18 cellular contexts compared by ENCODE assay signal in genomic region chr6:36491378-36491965, GRCh38. TPM values are rescaled to one million over a fixed set of nuclear protein-coding genes. Genes with fewer than 3 reads are reported as not detected.
DNase-seq lines count a peak whose midpoint lies in the region; ATAC-seq and TF ChIP-seq lines count a peak whose summit lies in the region.
"Had no signal": no experiment of that assay in that cellular context is flagged by ENCODE, and none has a peak within 500 bp of the region (broad histone marks: within the 10 kb centered on the region; RNA-seq: fewer than 3 reads in every experiment).

No MANE protein-coding gene starts in this region.

- ATAC-seq in natural killer cell (no peak), HG02642 (IDR thresholded peaks at IDR 0.05; ENCODE audit: poor library complexity, unreplicated experiment) (no peak)
- ATAC-seq in natural killer cell treated with Interleukin-12 subunit alpha and Interleukin-12 subunit beta and Interleukin-15 and Interleukin-18, amount 100 ng/mL, for 72 hours = no peak
- no peak for ATAC-seq in activated CD8-positive, alpha-beta T cell treated with anti-CD3 and anti-CD28 coated beads, Interleukin-2, amount 10 ng/mL, durations not matched to agents 7 days and 5 days
- ATAC-seq: foreskin keratinocyte had no signal

- no peaks in the 10 kb centered on the region for H3K9me3 Mint-ChIP-seq in natural killer cell
- H3K9me3 Mint-ChIP-seq in natural killer cell treated with Interleukin-12 subunit alpha and Interleukin-12 subunit beta and Interleukin-15 and Interleukin-18, amount 100 ng/mL, for 72 hours = no peaks in the 10 kb centered on the region
- H3K9me3 Mint-ChIP-seq in activated CD8-positive, alpha-beta T cell treated with anti-CD3 and anti-CD28 coated beads, Interleukin-2, amount 10 ng/mL, durations not matched to agents 7 days and 5 days (ENCODE audit: insufficient read depth) = no peaks in the 10 kb centered on the region

- peak overlapping the region; percentile 70 to 76 for H3K27ac Mint-ChIP-seq in natural killer cell
- H3K27ac Mint-ChIP-seq in natural killer cell treated with Interleukin-12 subunit alpha and Interleukin-12 subunit beta and Interleukin-15 and Interleukin-18, amount 100 ng/mL, for 72 hours = no peak overlapping the region
- peak overlapping the region; percentile 39 for H3K27ac Mint-ChIP-seq in activated CD8-positive, alpha-beta T cell treated with anti-CD3 and anti-CD28 coated beads, Interleukin-2, amount 10 ng/mL, durations not matched to agents 7 days and 5 days
- H3K27ac Mint-ChIP-seq: progenitor cell of endocrine pancreas had no signal

- H3K4me1 Mint-ChIP-seq in natural killer cell = peaks cover 13 to 34% of the 10 kb centered on the region in 2 donors
- peaks cover 12 to 14% of the 10 kb centered on the region in 2 donors for H3K4me1 Mint-ChIP-seq in natural killer cell treated with Interleukin-12 subunit alpha and Interleukin-12 subunit beta and Interleukin-15 and Interleukin-18, amount 100 ng/mL, for 72 hours (ENCODE audit: low read depth in 2 of 2)
- peaks cover 4% of the 10 kb centered on the region for H3K4me1 Mint-ChIP-seq in activated CD8-positive, alpha-beta T cell treated with anti-CD3 and anti-CD28 coated beads, Interleukin-2, amount 10 ng/mL, durations not matched to agents 7 days and 5 days (ENCODE audit: low read depth)

- H3K4me3 Mint-ChIP-seq in natural killer cell = no peak overlapping the region
- no peak overlapping the region for H3K4me3 Mint-ChIP-seq in natural killer cell treated with Interleukin-12 subunit alpha and Interleukin-12 subunit beta and Interleukin-15 and Interleukin-18, amount 100 ng/mL, for 72 hours
- H3K4me3 Mint-ChIP-seq in activated CD8-positive, alpha-beta T cell treated with anti-CD3 and anti-CD28 coated beads, Interleukin-2, amount 10 ng/mL, durations not matched to agents 7 days and 5 days = no peak overlapping the region

- peaks cover 27% of the 10 kb centered on the region for H3K36me3 Mint-ChIP-seq in natural killer cell
- peaks cover 17% of the 10 kb centered on the region for H3K36me3 Mint-ChIP-seq in natural killer cell treated with Interleukin-12 subunit alpha and Interleukin-12 subunit beta and Interleukin-15 and Interleukin-18, amount 100 ng/mL, for 72 hours
- H3K36me3 Mint-ChIP-seq in activated CD8-positive, alpha-beta T cell treated with anti-CD3 and anti-CD28 coated beads, Interleukin-2, amount 10 ng/mL, durations not matched to agents 7 days and 5 days (ENCODE audit: low read depth) = peaks cover 80% of the 10 kb centered on the region

- POLR2A ChIA-PET in activated CD8-positive, alpha-beta T cell treated with anti-CD3 and anti-CD28 coated beads, Interleukin-2, amount 10 ng/mL, durations not matched to agents 7 days and 5 days (lab: Charles Lee) = interaction anchor here (0.5 kb wide), 1 partner anchor 210 kb away, joined by 3 read pairs; no protein-coding TSS in a partner anchor

- intact Hi-C loops in natural killer cell (cut with micrococcal nuclease) = no loop called here

- DNase-seq in natural killer cell (no peak), iPS DF 19.7 (ENCODE audit: low read depth, low spot score) (peak; percentile 12), SKM-1 treated with dmso at 0.1 percent for 144 hours (lab: John Stamatoyannopoulos, UW; ENCODE audit: unreplicated experiment) (no peak), cerebellar cortex (ENCODE audit: low spot score) (no peak), DMS79 treated with DMSO at 0.1 percent for 48 hours (lab: John Stamatoyannopoulos, UW) (no peak)
- DNase-seq in natural killer cell treated with Interleukin-12 subunit alpha and Interleukin-12 subunit beta and Interleukin-15 and Interleukin-18, amount 100 ng/mL, for 72 hours (ENCODE audit: low spot score) = no peak
- no peak for DNase-seq in activated CD8-positive, alpha-beta T cell treated with anti-CD3 and anti-CD28 coated beads, Interleukin-2, amount 10 ng/mL, durations not matched to agents 7 days and 5 days
- DNase-seq: activated CD4-positive, alpha-beta T cell treated with anti-CD3 and anti-CD28 coated beads, Interleukin-2, amount 50 U/mL, for 4 hours; foreskin keratinocyte; KG1; NCI-H1092; NCI-H748 treated with DMSO at 0.1 percent for 48 hours; stimulated activated CD4-positive, alpha-beta T cell treated with anti-CD3 and anti-CD28 coated beads, Interleukin-4, amount 100 ng/mL, for 24 hours had no signal

- TF ChIP-seq CTCF in natural killer cell (IDR thresholded peaks at IDR 0.05) = no peak

- no peaks in the 10 kb centered on the region for H3K27me3 Mint-ChIP-seq in natural killer cell (ENCODE audit: low read depth in 2 of 2)
- H3K27me3 Mint-ChIP-seq in natural killer cell treated with Interleukin-12 subunit alpha and Interleukin-12 subunit beta and Interleukin-15 and Interleukin-18, amount 100 ng/mL, for 72 hours = no peaks in the 10 kb centered on the region
- no peaks in the 10 kb centered on the region for H3K27me3 Mint-ChIP-seq in activated CD8-positive, alpha-beta T cell treated with anti-CD3 and anti-CD28 coated beads, Interleukin-2, amount 10 ng/mL, durations not matched to agents 7 days and 5 days (ENCODE audit: low read depth)
- H3K27me3 Mint-ChIP-seq: progenitor cell of endocrine pancreas had no signal

- CTCF ChIA-PET in activated CD8-positive, alpha-beta T cell treated with anti-CD3 and anti-CD28 coated beads, Interleukin-2, amount 10 ng/mL, durations not matched to agents 7 days and 5 days (lab: Charles Lee) = no interaction called here

RNA-seq across cellular contexts. Expression of gene KCTD20, which starts 48.7 kb away (rescaled TPM):
- 10 to 100 TPM; 37.7 to 43.5 (median 43.2) TPM for total RNA-seq in natural killer cell
- 10 to 100 TPM; 61.4 to 62.4 TPM for total RNA-seq in natural killer cell treated with Interleukin-12 subunit alpha and Interleukin-12 subunit beta and Interleukin-15 and Interleukin-18, amount 100 ng/mL, for 72 hours
- total RNA-seq in activated CD8-positive, alpha-beta T cell treated with anti-CD3 and anti-CD28 coated beads, Interleukin-2, amount 10 ng/mL, durations not matched to agents 7 days and 5 days = 10 to 100 TPM; 56.5 to 58.9 TPM

RNA-seq across cellular contexts. Expression of gene PXT1, which starts 48.8 kb away (rescaled TPM):
- total RNA-seq in natural killer cell = 1 to 10 TPM in 1 of 3 donors, under 1 TPM in 2; 0.27 to 1.0 (median 0.28) TPM
- total RNA-seq in natural killer cell treated with Interleukin-12 subunit alpha and Interleukin-12 subunit beta and Interleukin-15 and Interleukin-18, amount 100 ng/mL, for 72 hours = under 1 TPM; 0.20 to 0.31 TPM
- under 1 TPM; 0.16 TPM for total RNA-seq in activated CD8-positive, alpha-beta T cell treated with anti-CD3 and anti-CD28 coated beads, Interleukin-2, amount 10 ng/mL, durations not matched to agents 7 days and 5 days
- total RNA-seq: foreskin keratinocyte, lower leg skin, PC-9, progenitor cell of endocrine pancreas, suprapubic skin had no signal

RNA-seq across cellular contexts. Expression of gene STK38, which starts 55.8 kb away (rescaled TPM):
- total RNA-seq in natural killer cell = 100 to 1,000 TPM; 105 to 157 (median 126) TPM
- total RNA-seq in natural killer cell treated with Interleukin-12 subunit alpha and Interleukin-12 subunit beta and Interleukin-15 and Interleukin-18, amount 100 ng/mL, for 72 hours = 10 to 100 TPM; 26.4 to 32.5 TPM
- total RNA-seq in activated CD8-positive, alpha-beta T cell treated with anti-CD3 and anti-CD28 coated beads, Interleukin-2, amount 10 ng/mL, durations not matched to agents 7 days and 5 days = 10 to 100 TPM; 53.5 to 54.4 TPM

Comparison
In these comparisons a context has a peak if more than half of its experiments do, and no peak if none do; other contexts are left out.
1. H3K27ac Mint-ChIP-seq: peak in natural killer cell (2 of 2) and activated CD8-positive, alpha-beta T cell treated with anti-CD3 and anti-CD28 coated beads, Interleukin-2, amount 10 ng/mL, durations not matched to agents 7 days and 5 days (single experiment); none in natural killer cell treated with Interleukin-12 subunit alpha and Interleukin-12 subunit beta and Interleukin-15 and Interleukin-18, amount 100 ng/mL, for 72 hours (0 of 2).